Comparison of ENCODE assay signal across 18 cellular contexts in genomic region chrX:17758382-17758781, GRCh38.
DNase-seq lines count a peak whose midpoint lies in the region; ATAC-seq and FAIRE-seq lines count a peak whose summit lies in the region.
"Had no signal": no experiment of that assay in that cellular context is flagged by ENCODE, and none has a peak within 500 bp of the region (broad histone marks: within the 10 kb centered on the region; RNA-seq: fewer than 3 reads in every experiment).

No MANE protein-coding gene starts in this region.

- DNase-seq in GM18507 (ENCODE audit: extremely low spot score, insufficient read length, low read depth) (peak; percentile 9), DMS79 treated with DMSO at 0.1 percent for 48 hours (lab: John Stamatoyannopoulos, UW) (no peak), cerebellar cortex (ENCODE audit: low spot score) (no peak), AG20443 (ENCODE audit: low spot score) (no peak)
- no peak for DNase-seq in effector CD4-positive, alpha-beta T cell
- DNase-seq: activated B cell treated with CpG ODN at 0.5 μM for 24 hours; activated naive CD4-positive, alpha-beta T cell treated with Interleukin-2 at 50 U/mL for 16 hours; DND-41; effector memory CD8-positive, alpha-beta T cell; left cardiac atrium; MV-4-11; NCI-H2107; occipital lobe; right lobe of liver; stimulated activated CD4-positive, alpha-beta T cell treated with anti-CD3 and anti-CD28 coated beads, Interleukin-2, amount 100 ng/mL, for 48 hours had no signal

- FAIRE-seq in GM18507 (lab: Jason Lieb, UNC) = no peak

- ATAC-seq in GM19452 (IDR thresholded peaks at IDR 0.05; ENCODE audit: unreplicated experiment) (peak; percentile 96), HG02623 (IDR thresholded peaks at IDR 0.05; ENCODE audit: unreplicated experiment) (peak; percentile 82), HG03354 (IDR thresholded peaks at IDR 0.05; ENCODE audit: poor library complexity, severe bottlenecking, unreplicated experiment) (peak; percentile 93)
- ATAC-seq: effector memory CD8-positive, alpha-beta T cell; left cardiac atrium; right lobe of liver had no signal
